8 cellular contexts compared by ENCODE assay signal in genomic region chr4:70840137-70840536, GRCh38. TPM values are rescaled to one million over a fixed set of nuclear protein-coding genes. Genes with fewer than 3 reads are reported as not detected.
DNase-seq lines count a peak whose midpoint lies in the region; ATAC-seq, FAIRE-seq and TF ChIP-seq lines count a peak whose summit lies in the region.
"Not testable (repeated sequence)": the region's sequence is repeated elsewhere in the genome, so short reads cannot be mapped to it uniquely, and the experiment has no call there.

No MANE protein-coding gene starts in this region.

- H3K9ac ChIP-seq in neural cell (ENCODE audit: low read length): not testable (repeated sequence)

- ATAC-seq in body of pancreas: not testable (repeated sequence)

- H3K27ac ChIP-seq in HL-60 (replicated peaks); cardiac muscle cell; neural cell (ENCODE audit: low read length): not testable (repeated sequence)
- H3K27ac ChIP-seq in body of pancreas: peak overlapping the region in 1 of 4 donors; percentile 95

- not testable (repeated sequence) for H4K20me1 ChIP-seq in neural cell (ENCODE audit: insufficient read depth)

- H3K9me3 ChIP-seq in body of pancreas; cardiac muscle cell (ENCODE audit: low read depth); neural cell (ENCODE audit: low read length): not testable (repeated sequence)

- POLR2A ChIA-PET in AG04449 (lab: Yijun Ruan, JAX): interaction anchor here (0.6 to 1.9 kb wide), 4 partner anchors 11 to 153 kb away, joined by 3 to 8 read pairs (median 6); partner anchors contain the start of genes DCK and MOB1B

- H3K4me3 ChIP-seq in AG04449 (ENCODE audit: low read depth, low read length) (peak overlapping the region; percentile 12; the same call in 1 of the 2 replicates), neural cell (ENCODE audit: low read length) (peak overlapping the region; percentile 98)
- not testable (repeated sequence) for H3K4me3 ChIP-seq in HL-60 (replicated peaks; ENCODE audit: insufficient read depth, low read length); body of pancreas; cardiac muscle cell

- TF ChIP-seq EP300 in neural cell (conservative IDR thresholded peaks at IDR 0.05; ENCODE audit: poor library complexity, severe bottlenecking): not testable (repeated sequence)

- TF ChIP-seq CTCF in AG04449 (IDR thresholded peaks at IDR 0.05; ENCODE audit: insufficient read depth, low read length, missing control alignments); HL-60 (IDR thresholded peaks at IDR 0.05; ENCODE audit: insufficient read depth, low read length); body of pancreas (IDR thresholded peaks at IDR 0.05); cardiac muscle cell (IDR thresholded peaks at IDR 0.05; ENCODE audit: low read depth, low read length); neural cell (IDR thresholded peaks at IDR 0.05; ENCODE audit: poor library complexity, severe bottlenecking): not testable (repeated sequence)

- not testable (repeated sequence) for TF ChIP-seq POLR2A in body of pancreas (IDR thresholded peaks at IDR 0.05)

- intact Hi-C loops in body of pancreas (cut with DNase I): not testable (repeated sequence)

- peaks cover 29% of the 10 kb centered on the region for H3K79me2 ChIP-seq in neural cell (replicated peaks; ENCODE audit: insufficient read depth, low read length)

- not testable (repeated sequence) for H3F3A ChIP-seq in neural cell (ENCODE audit: insufficient read depth, low read length, poor library complexity, severe bottlenecking)

- FAIRE-seq in RCC 7860 (lab: Jason Lieb, UNC): not testable (repeated sequence)

- DNase-seq in AG04449 (ENCODE audit: low read depth, low spot score): not testable (repeated sequence)
- peak; percentile 15 to 35 for DNase-seq in HL-60 (ENCODE audit: low read depth in 1 of 2, low spot score in 1 of 2)
- peak; percentile 35 for DNase-seq in RCC 7860 (ENCODE audit: low spot score)
- DNase-seq in activated CD8-positive, alpha-beta memory T cell treated with anti-CD3 and anti-CD28 coated beads for 24 hours: peak; percentile 82
- DNase-seq in body of pancreas: peak; percentile 53 to 61 (median 56)
- peak; percentile 24 to 47 for DNase-seq in cardiac muscle cell (ENCODE audit: low read depth in 1 of 2, low spot score in 1 of 2)
- peak; percentile 51 to 65 (median 62) for DNase-seq in stimulated activated CD4-positive, alpha-beta T cell treated with anti-CD3 and anti-CD28 coated beads, TNF-alpha, amount 100 ng/mL, for 48 hours (ENCODE audit: low read depth in 3 of 3)

- H3K9me2 ChIP-seq in neural cell (ENCODE audit: insufficient read depth, low read length): not testable (repeated sequence)

- CTCF ChIA-PET in AG04449 (lab: Yijun Ruan, JAX): interaction anchor here (1.9 kb wide), 1 partner anchor 188 kb away, joined by 6 read pairs; no protein-coding TSS in a partner anchor

- TF ChIP-seq RAD21 in neural cell (conservative IDR thresholded peaks at IDR 0.05): not testable (repeated sequence)

- 58 to 79% methylated on average over 8 to 18 of the region's 20 CpGs for WGBS in body of pancreas, 2 donors

- H3K36me3 ChIP-seq in body of pancreas (replicated peaks in 1 of 2; ENCODE audit: insufficient read depth in 1 of 2, low read depth in 2 of 2); cardiac muscle cell; neural cell (ENCODE audit: insufficient read depth, low read length): not testable (repeated sequence)

- H2AFZ ChIP-seq in neural cell (ENCODE audit: low read depth, low read length): not testable (repeated sequence)

- H3K4me2 ChIP-seq in neural cell (ENCODE audit: low read length): not testable (repeated sequence)

- H3K4me1 ChIP-seq in body of pancreas: peaks cover 36% of the 10 kb centered on the region
- H3K4me1 ChIP-seq in cardiac muscle cell (ENCODE audit: low read depth): not testable (repeated sequence)

- not testable (repeated sequence) for H3K27me3 ChIP-seq in HL-60 (ENCODE audit: insufficient read depth, poor library complexity, severe bottlenecking); body of pancreas; cardiac muscle cell; neural cell (ENCODE audit: insufficient read depth, low read depth, low read length)

RNA-seq across cellular contexts. Expression of gene GRSF1, which starts 0.4 kb away (rescaled TPM):
- 10 to 100 TPM; 33.0 to 38.7 TPM for total RNA-seq in body of pancreas
- total RNA-seq in cardiac muscle cell: 84.9 and 90.3 TPM in 2 replicates
- polyA plus RNA-seq in cardiac muscle cell: 153 and 185 TPM in 2 replicates
- polyA plus RNA-seq in neural cell: 83.3 and 85.5 TPM in 2 replicates
- polyA minus RNA-seq in neural cell: 88.9 and 102 TPM in 2 replicates
